Comparison of ENCODE assay signal across 8 cellular contexts in the genomic region with DNA sequence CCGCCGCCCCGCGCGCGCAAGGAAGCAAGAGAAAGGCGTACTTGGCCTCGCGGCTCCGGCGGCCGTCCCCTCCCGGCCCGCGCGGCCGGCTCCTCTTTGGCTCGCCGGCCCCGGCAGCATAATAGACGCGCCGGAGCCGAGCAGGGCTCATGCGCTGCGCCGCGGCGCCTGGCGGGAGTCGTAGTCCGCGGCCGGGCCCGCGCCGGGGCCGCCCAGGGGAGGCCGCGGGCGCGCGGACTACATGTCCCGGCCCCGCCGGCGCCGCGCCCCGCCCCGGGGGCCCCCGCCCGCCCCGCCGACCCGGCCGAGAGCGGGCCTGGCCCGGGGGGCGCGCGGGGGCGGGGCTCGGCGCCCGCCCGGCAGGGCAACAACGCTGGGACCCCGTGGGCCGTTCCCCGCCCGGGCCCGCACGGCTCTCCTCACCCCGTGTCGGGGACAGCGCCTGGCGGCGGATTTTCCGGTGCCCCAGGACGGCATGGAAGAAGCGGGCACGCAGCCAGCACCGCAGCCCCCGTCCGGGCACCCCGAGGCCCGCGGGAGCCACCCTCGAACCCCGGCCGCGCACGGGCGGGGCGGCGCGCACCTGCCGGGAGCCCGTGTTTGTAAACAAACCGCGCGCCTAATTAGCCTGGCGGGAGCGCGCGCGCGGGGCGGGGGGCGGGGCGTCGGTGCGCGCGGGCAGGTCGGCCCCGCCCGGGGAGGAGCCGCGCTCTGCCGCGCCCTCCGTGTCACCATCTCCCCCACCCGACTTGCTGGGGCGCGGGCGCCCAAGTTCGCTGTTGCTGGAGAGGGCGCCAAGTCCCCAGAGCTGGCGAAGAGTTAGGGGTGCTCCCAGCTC. TPM values are rescaled to one million over a fixed set of nuclear protein-coding genes. Genes with fewer than 3 reads are reported as not detected.
DNase-seq lines count a peak whose midpoint lies in the region; ATAC-seq and TF ChIP-seq lines count a peak whose summit lies in the region.

A gene (minus strand): TSS at position 123 of the 838 bp plus-strand sequence. CDS start 14,549 bp downstream, outside the sequence.

- H3K27me3 ChIP-seq in aorta (ENCODE audit: control insufficient read depth in 1 of 2, insufficient read depth in 2 of 2, low read length in 1 of 2), result no peaks in the 10 kb centered on the region

- intact Hi-C loops in T-helper 2 cell treated with Interferon-gamma antibody and Interleukin-4, amounts not matched to agents 100 ng/mL and 5 ng/mL, for 36 hours (cut with micrococcal nuclease), result loop anchor here (1.0 to 10.0 kb wide), 7 partner anchors 31 to 1434 kb away; a partner anchor contains a TSS
- intact Hi-C loops in aorta (cut with DNase I), result loop anchor here (2.0 to 10.0 kb wide), 2 partner anchors 43 to 257 kb away; a partner anchor contains a TSS

- H3K36me3 ChIP-seq in aorta (ENCODE audit: control insufficient read depth in 1 of 2, insufficient read depth in 2 of 2, low read length in 1 of 2), result no peaks in the 10 kb centered on the region

- H3K27ac ChIP-seq in aorta (ENCODE audit: low read depth in 1 of 2, low read length in 2 of 2), result peak within 1 kb of the TSS; percentile 38 to 94

- DNase-seq in NCI-H1436 treated with DMSO at 0.1 percent for 48 hours (lab: John Stamatoyannopoulos, UW), result peak; percentile 8
- peak in 53 of 58 donors; percentile 29 to 87 (median 72) for DNase-seq in anterior cingulate cortex (lab: John Stamatoyannopoulos, UW)
- DNase-seq in hepatic stellate cell (ENCODE audit: low spot score), result peak; percentile 96
- peak; percentile 86 for DNase-seq in retina
- peak; percentile 91 to 93 for DNase-seq in aorta

- no peaks in the 10 kb centered on the region for H3K9me3 ChIP-seq in aorta (ENCODE audit: control insufficient read depth, low read length)

- ATAC-seq in HG02840 (IDR thresholded peaks at IDR 0.05; ENCODE audit: low FRiP score, unreplicated experiment), result peak; percentile 57
- peak; percentile 93 for ATAC-seq in aorta (ENCODE audit: low FRiP score)

- WGBS in aorta, 2 donors, result 1% methylated on average over 52 to 131 of the region's 131 CpGs

- peak; percentile 78 for TF ChIP-seq POLR2A in GM15510 (IDR thresholded peaks at IDR 0.05; ENCODE audit: borderline replicate concordance, extremely low read depth, insufficient read length)

- peak within 1 kb of the TSS; percentile 76 to 99 for H3K4me3 ChIP-seq in aorta (ENCODE audit: low read length in 2 of 2)

- H3K4me1 ChIP-seq in aorta (ENCODE audit: control insufficient read depth in 1 of 2, insufficient read depth in 2 of 2, low read length in 2 of 2), result no peaks in the 10 kb centered on the region

RNA-seq across cellular contexts. Expression of the gene that starts here (rescaled TPM):
- 29.8 and 37.9 TPM in 2 replicates for total RNA-seq in T-helper 2 cell treated with Interferon-gamma antibody and Interleukin-4, amounts not matched to agents 100 ng/mL and 5 ng/mL, for 36 hours
- total RNA-seq in aorta, result 10 to 100 TPM; 24.4 to 38.0 TPM
- polyA plus RNA-seq in aorta, result 10 to 100 TPM in 1 of 2 donors, 1 to 10 TPM in 1; 6.6 to 14.5 TPM

Comparison
In these comparisons a context has a peak if more than half of its experiments do, and no peak if none do; other contexts are left out.
1. Peak in every context shown above with its lines: DNase-seq, ATAC-seq, H3K4me3 ChIP-seq and H3K27ac ChIP-seq.
2. DNase-seq: peak in every context shown above with its lines; median percentile 96 in hepatic stellate cell; 92 in aorta; 86 in retina; 72 in anterior cingulate cortex; 8 in NCI-H1436 treated with DMSO at 0.1 percent for 48 hours.